Comparison of ENCODE assay signal across 8 cellular contexts in genomic region chr5:220008-220407, GRCh38. TPM values are rescaled to one million over a fixed set of nuclear protein-coding genes. Genes with fewer than 3 reads are reported as not detected.
A peak's percentile ranks its signal among the peaks of the same experiment; 100 is the strongest.
DNase-seq lines count a peak whose midpoint lies in the region; ATAC-seq and TF ChIP-seq lines count a peak whose summit lies in the region.

No MANE protein-coding gene starts in this region.

- peaks cover 40% of the 10 kb centered on the region for H3K4me1 ChIP-seq in PC-3 (ENCODE audit: insufficient read depth, low read length)
- H3K4me1 ChIP-seq in stomach: peaks cover 11 to 58% (median 38%) of the 10 kb centered on the region in 4 donors

- H3K4me2 ChIP-seq in PC-3 (ENCODE audit: low read length): peak overlapping the region; percentile 95

- peak overlapping the region; percentile 66; the same call in 1 of the 2 replicates for H3K27ac ChIP-seq in PC-3 (ENCODE audit: low read length)
- peak overlapping the region in 4 of 5 donors; percentile 91 to 94 (median 93) for H3K27ac ChIP-seq in stomach

- no peaks in the 10 kb centered on the region for H3K9me3 ChIP-seq in PC-3 (ENCODE audit: low read length)
- no peaks in the 10 kb centered on the region for H3K9me3 ChIP-seq in stomach

- TF ChIP-seq CTCF in PC-3 (conservative IDR thresholded peaks at IDR 0.05; ENCODE audit: low read depth, low read length): no peak
- no peak for TF ChIP-seq CTCF in stomach (IDR thresholded peaks at IDR 0.05)

- H3K9me2 ChIP-seq in PC-3 (replicated peaks; ENCODE audit: low read length): no peaks in the 10 kb centered on the region

- peak overlapping the region; percentile 96 for H3K4me3 Mint-ChIP-seq in activated CD4-positive, alpha-beta T cell treated with anti-CD3 and anti-CD28 coated beads, Interleukin-2, amount 10 ng/mL, durations not matched to agents 7 days and 5 days

- POLR2A ChIA-PET in activated CD4-positive, alpha-beta T cell treated with anti-CD3 and anti-CD28 coated beads, Interleukin-2, amount 10 ng/mL, durations not matched to agents 7 days and 5 days (lab: Charles Lee): interaction anchor here (0.6 kb wide), 1 partner anchor 201 kb away, joined by 3 read pairs; no protein-coding TSS in a partner anchor
- POLR2A ChIA-PET in PC-3 (lab: Charles Lee; ENCODE audit: unreplicated experiment): no interaction called here

- peak overlapping the region; percentile 99 for H3K9ac ChIP-seq in PC-3 (ENCODE audit: low read length)

- DNase-seq in activated CD4-positive, alpha-beta T cell treated with anti-CD3 and anti-CD28 coated beads, Interleukin-2, amount 10 ng/mL, durations not matched to agents 7 days and 5 days: peak; percentile 38
- no peak for DNase-seq in activated CD4-positive, alpha-beta T cell treated with anti-CD3 and anti-CD28 coated beads for 4 hours
- DNase-seq in PC-3: no peak
- peak; percentile 64 for DNase-seq in fibroblast of peridontal ligament (ENCODE audit: extremely low read depth)
- no peak for DNase-seq in stomach
- no peak for DNase-seq in DMS53 (lab: John Stamatoyannopoulos, UW)
- DNase-seq in cortex of kidney (lab: John Stamatoyannopoulos, UW): no peak
- no peak for DNase-seq in stimulated activated CD4-positive, alpha-beta T cell treated with anti-CD3 and anti-CD28 coated beads, Interleukin-4, amount 100 ng/mL, for 4 hours

- intact Hi-C loops in PC-3 (cut with micrococcal nuclease): loop anchor here (5.0 kb wide), 1 partner anchor 52 kb away; the partner anchor contains the start of gene PDCD6
- intact Hi-C loops in stomach (cut with DNase I; ENCODE audit: low total_unique reads): no loop called here

- H2AFZ ChIP-seq in PC-3 (ENCODE audit: low read length): no peak overlapping the region

- no peak for TF ChIP-seq EP300 in stomach (IDR thresholded peaks at IDR 0.05)

- H4K20me1 ChIP-seq in PC-3 (ENCODE audit: low read length): peaks cover 43% of the 10 kb centered on the region

- H3K79me2 ChIP-seq in PC-3 (ENCODE audit: low read length): peaks cover 83% of the 10 kb centered on the region

- H3F3A ChIP-seq in PC-3 (ENCODE audit: low read length, unreplicated experiment): no peaks in the 10 kb centered on the region

- TF ChIP-seq POLR2A in stomach (IDR thresholded peaks at IDR 0.05): no peak

- H3K4me1 Mint-ChIP-seq in activated CD4-positive, alpha-beta T cell treated with anti-CD3 and anti-CD28 coated beads, Interleukin-2, amount 10 ng/mL, durations not matched to agents 7 days and 5 days: peaks cover 49% of the 10 kb centered on the region

- peak overlapping the region; percentile 93 for H3K4me3 ChIP-seq in PC-3 (ENCODE audit: low read length)
- H3K4me3 ChIP-seq in stomach: peak overlapping the region; percentile 89 to 98 (median 98)

- CTCF ChIA-PET in activated CD4-positive, alpha-beta T cell treated with anti-CD3 and anti-CD28 coated beads, Interleukin-2, amount 10 ng/mL, durations not matched to agents 7 days and 5 days (lab: Charles Lee): interaction anchor here (0.6 to 0.7 kb wide), 2 partner anchors 15 to 397 kb away, joined by 3 to 4 read pairs; no protein-coding TSS in a partner anchor
- CTCF ChIA-PET in PC-3 (lab: Charles Lee): no interaction called here

- peaks cover 14% of the 10 kb centered on the region for H3K36me3 ChIP-seq in PC-3 (ENCODE audit: low read depth, low read length)
- peaks cover 13 to 14% (median 13%) of the 10 kb centered on the region in 4 donors for H3K36me3 ChIP-seq in stomach

- no peaks in the 10 kb centered on the region for H3K9me3 Mint-ChIP-seq in activated CD4-positive, alpha-beta T cell treated with anti-CD3 and anti-CD28 coated beads, Interleukin-2, amount 10 ng/mL, durations not matched to agents 7 days and 5 days

- BruUV-seq in PC-3 (replicated peaks; lab: Mats Ljungman, UMichigan): no TSS peak

- H3K27me3 ChIP-seq in PC-3 (ENCODE audit: low read length) (no peaks in the 10 kb centered on the region), stomach (no peaks in the 10 kb centered on the region)

- peaks cover 39% of the 10 kb centered on the region for H3K36me3 Mint-ChIP-seq in activated CD4-positive, alpha-beta T cell treated with anti-CD3 and anti-CD28 coated beads, Interleukin-2, amount 10 ng/mL, durations not matched to agents 7 days and 5 days (ENCODE audit: low read depth)

- H3K27me3 Mint-ChIP-seq in activated CD4-positive, alpha-beta T cell treated with anti-CD3 and anti-CD28 coated beads, Interleukin-2, amount 10 ng/mL, durations not matched to agents 7 days and 5 days: no peaks in the 10 kb centered on the region

- 5 to 18% (median 15%) methylated on average over 3 of the region's 3 CpGs for WGBS in stomach, 5 donors

- no peak for ATAC-seq in PC-3

- peak overlapping the region; percentile 95 for H3K27ac Mint-ChIP-seq in activated CD4-positive, alpha-beta T cell treated with anti-CD3 and anti-CD28 coated beads, Interleukin-2, amount 10 ng/mL, durations not matched to agents 7 days and 5 days

RNA-seq across cellular contexts. Expression of gene SDHA, which starts 1.9 kb away (rescaled TPM):
- 100 to 1,000 TPM; 130 to 150 TPM for total RNA-seq in activated CD4-positive, alpha-beta T cell treated with anti-CD3 and anti-CD28 coated beads, Interleukin-2, amount 10 ng/mL, durations not matched to agents 7 days and 5 days
- total RNA-seq in PC-3 (2014; rRNA removed) (163 and 181 TPM in 2 replicates), stomach (100 to 1,000 TPM in 3 of 5 donors, 10 to 100 TPM in 2; 78.8 to 509 (median 116) TPM)
- 100 to 1,000 TPM in 2 of 3 donors, 10 to 100 TPM in 1; 96.7 to 114 (median 108) TPM for polyA plus RNA-seq in stomach

RNA-seq across cellular contexts. Expression of gene CCDC127, which starts 2.1 kb away (rescaled TPM):
- total RNA-seq in activated CD4-positive, alpha-beta T cell treated with anti-CD3 and anti-CD28 coated beads, Interleukin-2, amount 10 ng/mL, durations not matched to agents 7 days and 5 days: 1 to 10 TPM; 8.0 to 8.7 TPM
- total RNA-seq in PC-3 (2014; rRNA removed): 4.1 and 5.4 TPM in 2 replicates
- 1 to 10 TPM; 1.2 to 8.5 (median 5.5) TPM for total RNA-seq in stomach
- 1 to 10 TPM; 1.5 to 1.9 (median 1.7) TPM for polyA plus RNA-seq in stomach

RNA-seq across cellular contexts. Expression of gene LRRC14B, which starts 28.7 kb away (rescaled TPM):
- total RNA-seq in activated CD4-positive, alpha-beta T cell treated with anti-CD3 and anti-CD28 coated beads, Interleukin-2, amount 10 ng/mL, durations not matched to agents 7 days and 5 days: under 1 TPM in 1 of 2 experiments, not detected in 1; 0.17 TPM
- not detected in 2 replicates for total RNA-seq in PC-3 (2014; rRNA removed)
- under 1 TPM in 1 of 5 donors, not detected in 4; 0.37 TPM for total RNA-seq in stomach
- polyA plus RNA-seq in stomach: under 1 TPM in 1 of 3 donors, not detected in 2; 0.05 TPM

RNA-seq across cellular contexts. Expression of gene PDCD6, which starts 51.4 kb away (rescaled TPM):
- 100 to 1,000 TPM in 1 of 2 experiments, 10 to 100 TPM in 1; 87.9 to 100 TPM for total RNA-seq in activated CD4-positive, alpha-beta T cell treated with anti-CD3 and anti-CD28 coated beads, Interleukin-2, amount 10 ng/mL, durations not matched to agents 7 days and 5 days
- total RNA-seq in PC-3 (2014; rRNA removed) (158 and 200 TPM in 2 replicates), stomach (100 to 1,000 TPM in 1 of 5 donors, 10 to 100 TPM in 4; 58.5 to 105 (median 72.3) TPM)
- polyA plus RNA-seq in stomach: 100 to 1,000 TPM; 108 to 119 (median 117) TPM

Comparison
In these comparisons a context has a peak if more than half of its experiments do, and no peak if none do; other contexts are left out.
1. DNase-seq: peak in activated CD4-positive, alpha-beta T cell treated with anti-CD3 and anti-CD28 coated beads, Interleukin-2, amount 10 ng/mL, durations not matched to agents 7 days and 5 days (single experiment) and fibroblast of peridontal ligament (single experiment); none in activated CD4-positive, alpha-beta T cell treated with anti-CD3 and anti-CD28 coated beads for 4 hours (0 of 2), PC-3 (single experiment), stomach (single experiment), DMS53 (single experiment), cortex of kidney (single experiment) and stimulated activated CD4-positive, alpha-beta T cell treated with anti-CD3 and anti-CD28 coated beads, Interleukin-4, amount 100 ng/mL, for 4 hours (0 of 2).